ENCODE assay signal across 9 cellular contexts in the genomic region with DNA sequence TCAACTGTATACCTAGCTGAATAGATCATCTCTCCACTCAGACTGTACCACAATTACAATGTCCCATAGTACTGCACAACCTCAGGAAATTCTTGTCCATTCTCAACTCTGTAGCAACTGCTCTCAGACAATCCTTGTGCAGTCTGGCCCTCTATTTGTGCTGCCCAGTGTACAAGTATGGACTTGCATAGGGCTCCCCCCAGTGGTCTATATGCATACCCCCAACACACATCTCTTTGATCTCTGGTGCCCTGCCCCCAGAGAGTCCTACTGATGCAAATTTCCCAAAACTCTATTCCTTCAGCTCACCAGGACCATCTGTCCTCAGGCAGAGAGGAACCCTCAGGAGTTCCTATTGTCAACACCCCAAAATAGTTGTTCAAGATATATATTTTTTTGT.
DNase-seq lines count a peak whose midpoint lies in the region; ATAC-seq and TF ChIP-seq lines count a peak whose summit lies in the region.
"Had no signal": no experiment of that assay in that cellular context is flagged by ENCODE, and none has a peak within 500 bp of the region (broad histone marks: within the 10 kb centered on the region; RNA-seq: fewer than 3 reads in every experiment).

No MANE protein-coding gene starts in this region.

- no peak overlapping the region for H3K27ac ChIP-seq in transverse colon

- peaks cover under 1% of the 10 kb centered on the region for H3K9me3 Mint-ChIP-seq in central memory CD8-positive, alpha-beta T cell

- no peak for TF ChIP-seq EP300 in transverse colon (IDR thresholded peaks at IDR 0.05; ENCODE audit: low read depth)

- no peaks in the 10 kb centered on the region for H3K27me3 ChIP-seq in transverse colon

- no peak overlapping the region for H3K4me3 ChIP-seq in transverse colon

- no peaks in the 10 kb centered on the region for H3K27me3 Mint-ChIP-seq in central memory CD8-positive, alpha-beta T cell
- H3K27me3 Mint-ChIP-seq: B cell had no signal

- peak in 3 of 5 experiments; percentile 15 to 31 (median 17) for TF ChIP-seq CTCF in transverse colon (IDR thresholded peaks at IDR 0.05)

- no peak overlapping the region for H3K4me3 Mint-ChIP-seq in central memory CD8-positive, alpha-beta T cell
- H3K4me3 Mint-ChIP-seq: B cell had no signal

- no peaks in the 10 kb centered on the region for H3K9me3 ChIP-seq in transverse colon

- H3K36me3 Mint-ChIP-seq in central memory CD8-positive, alpha-beta T cell (ENCODE audit: insufficient read depth), result no peaks in the 10 kb centered on the region

- no peak for TF ChIP-seq POLR2A in transverse colon (IDR thresholded peaks at IDR 0.05)

- DNase-seq in NCI-H524 (lab: John Stamatoyannopoulos, UW) (peak; percentile 28 to 66), NCI-H524 treated with DMSO at 0.1 percent for 48 hours (lab: John Stamatoyannopoulos, UW) (no peak), NCI-H2029 (lab: John Stamatoyannopoulos, UW) (peak; percentile 71), transverse colon (no peak)
- no peak for DNase-seq in central memory CD8-positive, alpha-beta T cell (ENCODE audit: low spot score in 2 of 2)
- DNase-seq in stimulated activated CD8-positive, alpha-beta memory T cell treated with anti-CD3 and anti-CD28 coated beads, Interleukin-4, amount 100 ng/mL, for 48 hours, result no peak
- DNase-seq in stimulated activated CD4-positive, alpha-beta T cell treated with anti-CD3 and anti-CD28 coated beads, Interleukin-12 subunit alpha, Interleukin-12 subunit beta, amount 100 ng/mL, for 4 hours, result no peak

- H3K4me1 Mint-ChIP-seq in central memory CD8-positive, alpha-beta T cell, result no peaks in the 10 kb centered on the region
- H3K4me1 Mint-ChIP-seq: B cell had no signal

- intact Hi-C loops in transverse colon (cut with DNase I; ENCODE audit: low total_unique reads), result no loop called here

- H3K27ac Mint-ChIP-seq in central memory CD8-positive, alpha-beta T cell (ENCODE audit: low read depth), result no peak overlapping the region
- H3K27ac Mint-ChIP-seq: B cell had no signal

- in situ Hi-C loops in transverse colon (cut with MboI; ENCODE audit: low pct_ligation_motif_present in 1 of 4, low pct_unique_long_range_greater_than_20kb in 1 of 4, low sequenced_read_pairs in 3 of 4), result no loop called here

- ATAC-seq in HG02571 (IDR thresholded peaks at IDR 0.05; ENCODE audit: unreplicated experiment), result peak; percentile 59
- peak; percentile 32 for ATAC-seq in central memory CD8-positive, alpha-beta T cell (replicated peaks; ENCODE audit: extremely low read depth, poor library complexity, severe bottlenecking)

- H3K36me3 ChIP-seq in transverse colon, result no peaks in the 10 kb centered on the region

- H3K4me1 ChIP-seq in transverse colon, result no peaks in the 10 kb centered on the region

Comparison
In these comparisons a context has a peak if more than half of its experiments do, and no peak if none do; other contexts are left out.
1. DNase-seq: peak in NCI-H524 (2 of 2) and NCI-H2029 (single experiment); none in NCI-H524 treated with DMSO at 0.1 percent for 48 hours (single experiment), central memory CD8-positive, alpha-beta T cell (0 of 2), transverse colon (single experiment), stimulated activated CD8-positive, alpha-beta memory T cell treated with anti-CD3 and anti-CD28 coated beads, Interleukin-4, amount 100 ng/mL, for 48 hours (single experiment) and stimulated activated CD4-positive, alpha-beta T cell treated with anti-CD3 and anti-CD28 coated beads, Interleukin-12 subunit alpha, Interleukin-12 subunit beta, amount 100 ng/mL, for 4 hours (single experiment).